Comparison of ENCODE assay signal across 22 cellular contexts in the genomic region with DNA sequence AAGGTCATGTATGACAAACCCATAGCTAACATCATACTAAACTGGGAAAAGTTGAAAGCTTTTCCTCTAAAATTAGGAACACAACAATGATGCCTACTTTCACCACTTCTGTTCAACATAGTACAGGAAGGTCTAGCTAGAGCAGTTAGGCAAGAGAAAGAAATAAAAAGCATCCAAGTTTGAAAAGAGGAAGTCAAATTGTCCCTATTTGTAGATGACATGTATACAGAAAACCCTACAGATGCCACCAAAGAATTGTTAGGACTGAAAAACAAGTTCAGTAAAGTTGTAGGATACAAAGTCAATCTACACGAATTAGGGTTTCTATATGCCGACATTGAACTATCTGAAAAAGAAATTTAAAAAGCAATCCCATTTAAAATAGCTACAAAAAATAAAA.
"Had no signal": no experiment of that assay in that cellular context is flagged by ENCODE, and none has a peak within 500 bp of the region (broad histone marks: within the 10 kb centered on the region; RNA-seq: fewer than 3 reads in every experiment).

No MANE protein-coding gene starts in this region.

- H3K9me3 ChIP-seq: lower lobe of right lung, ovary, psoas muscle, right lobe of liver, thoracic aorta, tibial nerve had no signal

- H3K4me3 ChIP-seq: dorsolateral prefrontal cortex, lower lobe of right lung, ovary, psoas muscle, right lobe of liver, thoracic aorta, tibial nerve, upper lobe of left lung had no signal

- H3K36me3 Mint-ChIP-seq: stimulated activated naive B cell treated with anti-CD40 and anti-IgM and Interleukin-4, amounts not matched to agents 10 μg/mL and 1 μg/mL and 100 μg/mL, for 72 hours had no signal

- DNase-seq: dorsolateral prefrontal cortex; effector CD4-positive, alpha-beta T cell; left ventricle myocardium superior; lower lobe of right lung; naive thymus-derived CD8-positive, alpha-beta T cell; nephron progenitor cell; occipital lobe; ovary; posterior cingulate gyrus; psoas muscle; right lobe of liver; small intestine; stimulated activated CD4-positive, alpha-beta T cell treated with anti-CD3 and anti-CD28 coated beads, Interleukin-15, amount 100 ng/mL, for 24 hours; stimulated activated CD4-positive, alpha-beta T cell treated with anti-CD3 and anti-CD28 coated beads, Interleukin-2, amount 100 ng/mL, for 48 hours; stimulated activated naive B cell treated with anti-CD40 and anti-IgM and Interleukin-4, amounts not matched to agents 10 μg/mL and 1 μg/mL and 100 μg/mL, for 72 hours; upper lobe of left lung had no signal

- H3K4me1 ChIP-seq: lower lobe of right lung, psoas muscle, tibial nerve, upper lobe of left lung had no signal

- H3K4me3 Mint-ChIP-seq: naive thymus-derived CD8-positive, alpha-beta T cell; nephron progenitor cell; stimulated activated naive B cell treated with anti-CD40 and anti-IgM and Interleukin-4, amounts not matched to agents 10 μg/mL and 1 μg/mL and 100 μg/mL, for 72 hours; stimulated activated naive CD8-positive, alpha-beta T cell treated with anti-CD3 and anti-CD28 coated beads, Interleukin-15, Interleukin-2, amounts not matched to agents 100 ng/mL and 50 ng/mL, for 24 hours had no signal

- H3K27ac Mint-ChIP-seq: naive thymus-derived CD8-positive, alpha-beta T cell; nephron progenitor cell; stimulated activated naive B cell treated with anti-CD40 and anti-IgM and Interleukin-4, amounts not matched to agents 10 μg/mL and 1 μg/mL and 100 μg/mL, for 72 hours; stimulated activated naive CD8-positive, alpha-beta T cell treated with anti-CD3 and anti-CD28 coated beads, Interleukin-15, Interleukin-2, amounts not matched to agents 100 ng/mL and 50 ng/mL, for 24 hours had no signal

- H3K36me3 ChIP-seq: lower lobe of right lung, ovary, right lobe of liver, thoracic aorta, tibial nerve, upper lobe of left lung had no signal

- H3K27ac ChIP-seq: dorsolateral prefrontal cortex, lower lobe of right lung, ovary, psoas muscle, right lobe of liver, thoracic aorta, tibial nerve, upper lobe of left lung had no signal

- H3K4me1 Mint-ChIP-seq: naive thymus-derived CD8-positive, alpha-beta T cell; nephron progenitor cell; stimulated activated naive B cell treated with anti-CD40 and anti-IgM and Interleukin-4, amounts not matched to agents 10 μg/mL and 1 μg/mL and 100 μg/mL, for 72 hours had no signal

- H3K27me3 ChIP-seq: ovary, right lobe of liver, tibial nerve, upper lobe of left lung had no signal

- FAIRE-seq: frontal cortex, keratinocyte, small intestine, urothelium cell line had no signal

- ATAC-seq: left ventricle myocardium superior; lower lobe of right lung; naive thymus-derived CD8-positive, alpha-beta T cell; psoas muscle; right lobe of liver; stimulated activated naive B cell treated with anti-CD40 and anti-IgM and Interleukin-4, amounts not matched to agents 10 μg/mL and 1 μg/mL and 100 μg/mL, for 72 hours had no signal
